16 cellular contexts compared by ENCODE assay signal in the genomic region with DNA sequence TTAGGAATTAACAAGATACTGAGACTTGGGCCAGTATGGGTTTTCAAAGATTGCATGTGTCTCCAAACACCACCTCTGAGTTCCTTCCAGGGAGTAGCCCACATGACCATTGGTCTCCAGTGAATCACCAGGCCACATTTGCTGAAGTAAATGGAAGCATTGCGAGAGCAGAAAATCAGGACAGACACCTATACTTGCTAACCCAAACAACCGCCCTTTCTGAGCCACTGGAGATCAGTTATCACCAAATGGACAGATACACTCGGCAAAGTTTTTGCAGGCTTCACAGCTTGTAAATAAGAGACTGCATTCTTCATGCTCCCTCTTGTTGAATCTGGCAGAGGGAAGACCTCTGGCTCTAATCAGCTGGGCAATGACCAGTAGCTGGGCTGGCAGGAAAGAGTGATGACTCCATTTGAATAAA. TPM values are rescaled to one million over a fixed set of nuclear protein-coding genes. Genes with fewer than 3 reads are reported as not detected.
DNase-seq lines count a peak whose midpoint lies in the region; ATAC-seq, FAIRE-seq and TF ChIP-seq lines count a peak whose summit lies in the region.
"Had no signal": no experiment of that assay in that cellular context is flagged by ENCODE, and none has a peak within 500 bp of the region (broad histone marks: within the 10 kb centered on the region; RNA-seq: fewer than 3 reads in every experiment).

No MANE protein-coding gene starts in this region.

- peaks cover 6% of the 10 kb centered on the region for H3K4me1 Mint-ChIP-seq in endodermal cell
- H3K4me1 Mint-ChIP-seq in stimulated activated naive B cell treated with anti-CD40 and anti-IgM and Interleukin-4, amounts not matched to agents 10 μg/mL and 1 μg/mL and 100 μg/mL, for 72 hours: no peaks in the 10 kb centered on the region
- H3K4me1 Mint-ChIP-seq: WTC11 had no signal

- peaks cover 39% of the 10 kb centered on the region for H3K27me3 Mint-ChIP-seq in endodermal cell (ENCODE audit: insufficient read depth)
- H3K27me3 Mint-ChIP-seq in stimulated activated naive B cell treated with anti-CD40 and anti-IgM and Interleukin-4, amounts not matched to agents 10 μg/mL and 1 μg/mL and 100 μg/mL, for 72 hours: peaks cover 0 to 8% of the 10 kb centered on the region in 2 donors

- no peak overlapping the region for H3K27ac Mint-ChIP-seq in endodermal cell
- H3K27ac Mint-ChIP-seq in stimulated activated naive B cell treated with anti-CD40 and anti-IgM and Interleukin-4, amounts not matched to agents 10 μg/mL and 1 μg/mL and 100 μg/mL, for 72 hours: no peak overlapping the region
- H3K27ac Mint-ChIP-seq: effector memory CD8-positive, alpha-beta T cell; WTC11 had no signal

- no peak overlapping the region for H4K5ac ChIP-seq in mesendoderm (ENCODE audit: low read length)

- H4K8ac ChIP-seq in mesendoderm (ENCODE audit: low read depth, low read length): no peak overlapping the region

- H2BK15ac ChIP-seq in mesendoderm (replicated peaks; ENCODE audit: low read depth): no peak overlapping the region

- H3K9me3 Mint-ChIP-seq in endodermal cell: no peaks in the 10 kb centered on the region
- peaks cover 0 to 2% of the 10 kb centered on the region in 2 donors for H3K9me3 Mint-ChIP-seq in stimulated activated naive B cell treated with anti-CD40 and anti-IgM and Interleukin-4, amounts not matched to agents 10 μg/mL and 1 μg/mL and 100 μg/mL, for 72 hours
- H3K9me3 Mint-ChIP-seq: effector memory CD8-positive, alpha-beta T cell; WTC11 had no signal

- no peak for TF ChIP-seq CTCF in endodermal cell (conservative IDR thresholded peaks at IDR 0.05)

- H3K4me1 ChIP-seq in mesendoderm (ENCODE audit: control insufficient read depth, low read depth, low read length): no peaks in the 10 kb centered on the region
- H3K4me1 ChIP-seq in endodermal cell (ENCODE audit: control insufficient read depth, insufficient read depth, low read length): no peaks in the 10 kb centered on the region

- peak; percentile 30 for DNase-seq in AG08395 (ENCODE audit: low spot score)
- DNase-seq in RCC 7860 (ENCODE audit: low spot score): peak; percentile 83
- peak; percentile 5 for DNase-seq in fibroblast of peridontal ligament (ENCODE audit: extremely low read depth)
- peak; percentile 61 for DNase-seq in mesendoderm
- no peak for DNase-seq in NOMO-1 treated with DMSO at 0.1 percent for 48 hours (lab: John Stamatoyannopoulos, UW; ENCODE audit: unreplicated experiment)
- no peak for DNase-seq in endodermal cell
- DNase-seq in stimulated activated naive B cell treated with anti-CD40 and anti-IgM and Interleukin-4, amounts not matched to agents 10 μg/mL and 1 μg/mL and 100 μg/mL, for 72 hours: no peak
- DNase-seq: activated gamma-delta T cell; effector memory CD8-positive, alpha-beta T cell; NCI-H2029; NCI-H524 treated with DMSO at 0.1 percent for 48 hours; posterior cingulate gyrus; stimulated activated CD4-positive, alpha-beta T cell treated with anti-CD3 and anti-CD28 coated beads, Interleukin-15, amount 100 ng/mL, for 24 hours had no signal

- H3K9ac ChIP-seq in mesendoderm (ENCODE audit: low read length): no peak overlapping the region
- H3K9ac ChIP-seq in endodermal cell (ENCODE audit: extremely low read depth, low read length, poor library complexity, severe bottlenecking): no peak overlapping the region

- H2BK5ac ChIP-seq in mesendoderm (ENCODE audit: low read length): no peak overlapping the region

- H3K79me2 ChIP-seq in mesendoderm (ENCODE audit: control insufficient read depth, insufficient read depth, low read length): no peaks in the 10 kb centered on the region

- H3K56ac ChIP-seq in mesendoderm (ENCODE audit: low read length): no peak overlapping the region

- H3K36me3 Mint-ChIP-seq in endodermal cell (ENCODE audit: low read depth): no peaks in the 10 kb centered on the region
- H3K36me3 Mint-ChIP-seq in stimulated activated naive B cell treated with anti-CD40 and anti-IgM and Interleukin-4, amounts not matched to agents 10 μg/mL and 1 μg/mL and 100 μg/mL, for 72 hours: no peaks in the 10 kb centered on the region
- H3K36me3 Mint-ChIP-seq: WTC11 had no signal

- FAIRE-seq in RCC 7860 (lab: Jason Lieb, UNC): peak; percentile 97
- FAIRE-seq: GM19239 had no signal

- no peaks in the 10 kb centered on the region for H3K9me3 ChIP-seq in endodermal cell (ENCODE audit: control insufficient read depth, low read length)

- H3K4me3 ChIP-seq in mesendoderm (ENCODE audit: low read length) (no peak overlapping the region), endodermal cell (ENCODE audit: low read length) (no peak overlapping the region)

- H3K27me3 ChIP-seq in mesendoderm (ENCODE audit: insufficient read depth, low read length, poor library complexity) (no peaks in the 10 kb centered on the region), endodermal cell (ENCODE audit: control insufficient read depth, insufficient read depth, low read length, poor library complexity, severe bottlenecking) (no peaks in the 10 kb centered on the region)

- no peak for ATAC-seq in stimulated activated naive B cell treated with anti-CD40 and anti-IgM and Interleukin-4, amounts not matched to agents 10 μg/mL and 1 μg/mL and 100 μg/mL, for 72 hours (replicated peaks)
- ATAC-seq in HG03108 (IDR thresholded peaks at IDR 0.05; ENCODE audit: unreplicated experiment): no peak
- ATAC-seq: effector memory CD8-positive, alpha-beta T cell; WTC11 had no signal

- no peak overlapping the region for H3K4me2 ChIP-seq in mesendoderm (ENCODE audit: low read length)

- H3K18ac ChIP-seq in mesendoderm (ENCODE audit: low read length): no peak overlapping the region

- no peaks in the 10 kb centered on the region for H3K79me1 ChIP-seq in mesendoderm (ENCODE audit: low read length)

- H3K4ac ChIP-seq in mesendoderm (ENCODE audit: low read depth, low read length): no peak overlapping the region

- H2BK120ac ChIP-seq in mesendoderm (ENCODE audit: low read depth, low read length): no peak overlapping the region

- H3K27ac ChIP-seq in mesendoderm (ENCODE audit: low read depth, low read length) (no peak overlapping the region), endodermal cell (ENCODE audit: low read depth, low read length) (no peak overlapping the region)

- no peaks in the 10 kb centered on the region for H3K36me3 ChIP-seq in mesendoderm (ENCODE audit: control insufficient read depth, insufficient read depth, low read length)
- H3K36me3 ChIP-seq in endodermal cell (ENCODE audit: control insufficient read depth, insufficient read depth, low read length): no peaks in the 10 kb centered on the region

- WGBS in mesendoderm (ENCODE audit: extremely low coverage, insufficient coverage, low lambda C conversion rate): no CpG with 5 or more reads among the region's 3 CpGs
- WGBS in endodermal cell (ENCODE audit: insufficient coverage in 1 of 2, insufficient read length in 1 of 2), 2 experiments: 92 to 97% methylated on average over 3 of the region's 3 CpGs

- no peak overlapping the region for H3K4me3 Mint-ChIP-seq in endodermal cell
- no peak overlapping the region for H3K4me3 Mint-ChIP-seq in stimulated activated naive B cell treated with anti-CD40 and anti-IgM and Interleukin-4, amounts not matched to agents 10 μg/mL and 1 μg/mL and 100 μg/mL, for 72 hours
- H3K4me3 Mint-ChIP-seq: effector memory CD8-positive, alpha-beta T cell; WTC11 had no signal

- H3K23ac ChIP-seq in mesendoderm (ENCODE audit: low read length): no peak overlapping the region

- no peak overlapping the region for H2AK5ac ChIP-seq in mesendoderm (ENCODE audit: low read length)

RNA-seq across cellular contexts. Expression of a gene that starts 41.0 kb away (rescaled TPM):
- polyA plus RNA-seq in mesendoderm (2013, experiment 1 of 2): 31.4 TPM
- polyA plus RNA-seq in mesendoderm (2013, experiment 2 of 2): 28.4 TPM
- 100 to 1,000 TPM; 106 to 158 TPM for total RNA-seq in endodermal cell
- polyA plus RNA-seq in endodermal cell (2013, experiment 1 of 2): 30.0 TPM
- polyA plus RNA-seq in endodermal cell (2013, experiment 2 of 2): 39.3 TPM

Comparison
In these comparisons a context has a peak if more than half of its experiments do, and no peak if none do; other contexts are left out.
1. DNase-seq: peak in AG08395 (single experiment), RCC 7860 (single experiment), fibroblast of peridontal ligament (single experiment) and mesendoderm (single experiment); none in NOMO-1 treated with DMSO at 0.1 percent for 48 hours (single experiment), endodermal cell (single experiment) and stimulated activated naive B cell treated with anti-CD40 and anti-IgM and Interleukin-4, amounts not matched to agents 10 μg/mL and 1 μg/mL and 100 μg/mL, for 72 hours (single experiment).